Comparison of ENCODE assay signal across 8 cellular contexts in genomic region chr4:184416913-184417734, GRCh38. TPM values are rescaled to one million over a fixed set of nuclear protein-coding genes. Genes with fewer than 3 reads are reported as not detected.
DNase-seq lines count a peak whose midpoint lies in the region; ATAC-seq and TF ChIP-seq lines count a peak whose summit lies in the region.

No MANE protein-coding gene starts in this region.

- H3K4me3 ChIP-seq in fibroblast of villous mesenchyme (ENCODE audit: low read depth, low read length), result peak overlapping the region; percentile 46

- peak; percentile 45 for ATAC-seq in GM19372 (IDR thresholded peaks at IDR 0.05; ENCODE audit: low read depth, unreplicated experiment)
- peak; percentile 27 for ATAC-seq in HG03520 (IDR thresholded peaks at IDR 0.05; ENCODE audit: unreplicated experiment)

- no peak for TF ChIP-seq CTCF in fibroblast of villous mesenchyme (IDR thresholded peaks at IDR 0.05; ENCODE audit: insufficient read depth, low read depth, low read length)

- peak; percentile 11 for DNase-seq in A172 (ENCODE audit: low spot score)
- DNase-seq in activated CD4-positive, alpha-beta T cell treated with anti-CD3 and anti-CD28 coated beads, Interleukin-2, amount 50 U/mL, for 24 hours (ENCODE audit: low read depth in 1 of 2, low spot score in 1 of 2), result peak; percentile 13 to 52
- DNase-seq in fibroblast of villous mesenchyme (ENCODE audit: low read depth), result peak; percentile 75
- DNase-seq in stimulated activated CD8-positive, alpha-beta memory T cell treated with anti-CD3 and anti-CD28 coated beads, Interleukin-4, amount 100 ng/mL, for 24 hours (ENCODE audit: low read depth), result peak; percentile 25
- no peak for DNase-seq in kidney tubule cell (ENCODE audit: low spot score)
- DNase-seq in NCI-H1436 (lab: John Stamatoyannopoulos, UW), result no peak

RNA-seq across cellular contexts. Expression of gene IRF2, which starts 57.2 kb away (rescaled TPM):
- 22.6 and 25.8 TPM in 2 replicates for total RNA-seq in A172 (2014; rRNA removed; shearing (Covaris generic))
- total RNA-seq in fibroblast of villous mesenchyme, result 17.4 and 42.3 TPM in 2 replicates

Comparison
In these comparisons a context has a peak if more than half of its experiments do, and no peak if none do; other contexts are left out.
1. DNase-seq: peak in A172 (single experiment), activated CD4-positive, alpha-beta T cell treated with anti-CD3 and anti-CD28 coated beads, Interleukin-2, amount 50 U/mL, for 24 hours (2 of 2), fibroblast of villous mesenchyme (single experiment) and stimulated activated CD8-positive, alpha-beta memory T cell treated with anti-CD3 and anti-CD28 coated beads, Interleukin-4, amount 100 ng/mL, for 24 hours (single experiment); none in kidney tubule cell (single experiment) and NCI-H1436 (single experiment).